20 cellular contexts compared by ENCODE assay signal in genomic region chr7:151786241-151786640, GRCh38.
"Had no signal": no experiment of that assay in that cellular context is flagged by ENCODE, and none has a peak within 500 bp of the region (broad histone marks: within the 10 kb centered on the region; RNA-seq: fewer than 3 reads in every experiment).

No MANE protein-coding gene starts in this region.

- H3K36me3 ChIP-seq: gastrocnemius medialis, heart right ventricle, neural progenitor cell, pancreas, sigmoid colon had no signal

- H3K4me1 ChIP-seq: neural progenitor cell, pancreas had no signal

- H3K4me3 ChIP-seq: esophagus muscularis mucosa, gastrocnemius medialis, heart right ventricle, neural progenitor cell, pancreas, psoas muscle, sigmoid colon, skin epidermis had no signal

- ATAC-seq: effector memory CD8-positive, alpha-beta T cell; gastrocnemius medialis; heart right ventricle; natural killer cell treated with Interleukin-12 subunit alpha and Interleukin-12 subunit beta and Interleukin-15 and Interleukin-18, amount 100 ng/mL, for 72 hours; pancreas; psoas muscle had no signal

- H3K9me3 ChIP-seq: esophagus muscularis mucosa, gastrocnemius medialis, heart right ventricle, pancreas, psoas muscle, sigmoid colon had no signal

- H3K27ac ChIP-seq: epithelial cell of prostate, esophagus muscularis mucosa, gastrocnemius medialis, heart right ventricle, neural progenitor cell, pancreas, psoas muscle, sigmoid colon, skin epidermis had no signal

- DNase-seq: central memory CD4-positive, alpha-beta T cell; effector memory CD8-positive, alpha-beta T cell; gastrocnemius medialis; heart right ventricle; hypothalamus; islet precursor cell; midbrain; occipital lobe; retina; sigmoid colon; stimulated activated CD4-positive, alpha-beta T cell treated with anti-CD3 and anti-CD28 coated beads, Interleukin-12 subunit alpha, Interleukin-12 subunit beta, amount 100 ng/mL, for 4 hours; stimulated activated naive CD4-positive, alpha-beta T cell treated with Interleukin-2 at 50 U/mL for 16 hours; trophoblast cell had no signal

- H3K27me3 ChIP-seq: esophagus muscularis mucosa, gastrocnemius medialis, heart right ventricle, pancreas, sigmoid colon had no signal
